In the genomic region with DNA sequence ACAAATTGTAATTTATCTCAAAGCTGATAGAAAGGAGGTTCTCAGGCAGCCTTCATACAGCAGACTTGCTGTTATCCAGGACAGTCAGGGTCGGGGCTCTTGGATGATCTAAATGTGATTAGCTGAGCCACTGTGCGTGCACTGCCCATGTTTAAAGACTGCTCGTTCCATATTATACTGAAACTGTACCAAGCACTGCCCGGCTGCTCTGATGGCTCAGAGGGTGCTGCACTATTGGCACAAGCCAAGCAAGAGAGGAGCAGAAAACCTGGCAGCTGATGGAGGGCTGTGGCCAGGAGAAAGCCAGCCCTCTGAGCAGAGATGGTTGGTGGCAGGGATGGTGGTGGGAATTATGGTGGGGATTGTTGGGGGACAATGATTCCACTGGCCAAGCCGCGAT, we compare ENCODE assay signal across 12 cellular contexts.
"Had no signal": no experiment of that assay in that cellular context is flagged by ENCODE, and none has a peak within 500 bp of the region (broad histone marks: within the 10 kb centered on the region; RNA-seq: fewer than 3 reads in every experiment).

No MANE protein-coding gene starts in this region.

- H3K9me3 ChIP-seq: colonic mucosa, spleen, thoracic aorta had no signal

- H3K27ac ChIP-seq: colonic mucosa, spleen, thoracic aorta had no signal

- H3K4me1 ChIP-seq: colonic mucosa, spleen had no signal

- H3K27me3 ChIP-seq: colonic mucosa had no signal

- H3K4me3 ChIP-seq: colonic mucosa, spleen, thoracic aorta had no signal

- ATAC-seq: activated CD8-positive, alpha-beta T cell treated with anti-CD3 and anti-CD28 coated beads, Interleukin-2, amount 10 ng/mL, durations not matched to agents 7 days and 5 days; activated T-helper 17 cell treated with anti-CD3 and anti-CD28 coated beads, Interleukin-2, amount 50 U/mL, for 72 hours had no signal

- DNase-seq: activated CD4-positive, alpha-beta T cell treated with anti-CD3 and anti-CD28 coated beads for 48 hours; activated CD8-positive, alpha-beta T cell treated with anti-CD3 and anti-CD28 coated beads, Interleukin-2, amount 10 ng/mL, durations not matched to agents 7 days and 5 days; activated naive CD4-positive, alpha-beta T cell treated with anti-CD3 and anti-CD28 coated beads for 36 hours; colonic mucosa; glutamatergic neuron; mesendoderm; retina; spleen; stimulated activated CD4-positive, alpha-beta T cell treated with anti-CD3 and anti-CD28 coated beads, Interleukin-1b, Interleukin-23, amount 100 ng/mL, for 48 hours; stimulated activated naive CD4-positive, alpha-beta T cell treated with Interleukin-2 at 50 U/mL for 16 hours had no signal

- H3K36me3 ChIP-seq: colonic mucosa had no signal
